In the genomic region with DNA sequence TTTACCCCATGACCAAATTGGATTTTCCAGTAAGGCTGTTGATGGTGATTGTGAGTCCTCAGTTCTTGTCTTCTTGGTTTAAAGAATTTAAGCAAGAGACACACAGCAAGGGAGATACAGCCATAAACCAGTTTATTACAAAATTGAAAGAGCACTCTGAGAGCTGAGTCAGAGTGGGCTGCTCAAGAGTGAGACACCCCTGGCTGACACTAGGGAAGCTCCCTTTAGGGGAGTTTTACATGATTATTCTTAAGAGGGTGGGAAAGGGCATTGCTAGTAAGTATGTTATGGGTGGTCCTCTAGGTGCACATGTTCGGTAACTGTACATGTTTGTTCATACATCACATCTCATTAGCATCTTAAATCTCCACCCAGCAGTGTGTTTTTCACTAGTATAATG, we compare ENCODE assay signal across 18 cellular contexts. TPM values are rescaled to one million over a fixed set of nuclear protein-coding genes. Genes with fewer than 3 reads are reported as not detected.
DNase-seq lines count a peak whose midpoint lies in the region; ATAC-seq, FAIRE-seq and TF ChIP-seq lines count a peak whose summit lies in the region.
"Had no signal": no experiment of that assay in that cellular context is flagged by ENCODE, and none has a peak within 500 bp of the region (broad histone marks: within the 10 kb centered on the region; RNA-seq: fewer than 3 reads in every experiment).

No MANE protein-coding gene starts in this region.

- TF ChIP-seq CTCF in WTC11 (IDR thresholded peaks at IDR 0.05) (no peak), choroid plexus epithelial cell (conservative IDR thresholded peaks at IDR 0.05; ENCODE audit: low read depth, low read length) (no peak), endothelial cell of umbilical vein (IDR thresholded peaks at IDR 0.05; ENCODE audit: extremely low read depth in 1 of 2, insufficient read depth in 1 of 2, low read depth in 1 of 2, low read length in 2 of 2) (no peak), foreskin keratinocyte (conservative IDR thresholded peaks at IDR 0.05) (no peak)

- H3K9me3 ChIP-seq in HUES6 (ENCODE audit: control insufficient read depth, insufficient read depth, low read depth, low read length), result peaks cover 37% of the 10 kb centered on the region
- no peaks in the 10 kb centered on the region for H3K9me3 ChIP-seq in endothelial cell of umbilical vein (replicated peaks; ENCODE audit: control insufficient read depth, insufficient read depth, low read length)
- H3K9me3 ChIP-seq in CD8-positive, alpha-beta memory T cell (ENCODE audit: low read length), result no peaks in the 10 kb centered on the region
- H3K9me3 ChIP-seq: Caco-2, HAP-1 had no signal

- H3K4me1 Mint-ChIP-seq in WTC11, result peaks cover 37% of the 10 kb centered on the region
- no peaks in the 10 kb centered on the region for H3K4me1 Mint-ChIP-seq in CD8-positive, alpha-beta memory T cell

- no peak for TF ChIP-seq POLR2A in endothelial cell of umbilical vein (IDR thresholded peaks at IDR 0.05; ENCODE audit: low read depth, low read length)

- H3K27ac Mint-ChIP-seq in WTC11, result peak overlapping the region; percentile 16; the same call in 1 of the 2 replicates
- H3K27ac Mint-ChIP-seq in CD8-positive, alpha-beta memory T cell, result no peak overlapping the region
- H3K27ac Mint-ChIP-seq: CD4-positive, alpha-beta memory T cell; HFFc6 had no signal

- H3K4me1 ChIP-seq in HUES6 (ENCODE audit: control insufficient read depth, insufficient read depth, low read length), result peaks cover 20% of the 10 kb centered on the region
- peaks cover 4% of the 10 kb centered on the region for H3K4me1 ChIP-seq in endothelial cell of umbilical vein (ENCODE audit: control insufficient read depth, extremely low read depth, insufficient read depth, low read length)
- H3K4me1 ChIP-seq in CD8-positive, alpha-beta memory T cell (ENCODE audit: insufficient read depth, low read length), result no peaks in the 10 kb centered on the region
- no peaks in the 10 kb centered on the region for H3K4me1 ChIP-seq in foreskin keratinocyte
- H3K4me1 ChIP-seq: Caco-2, HAP-1 had no signal

- no peaks in the 10 kb centered on the region for H3K27me3 ChIP-seq in HUES6 (ENCODE audit: control insufficient read depth, insufficient read depth, low read length)
- no peaks in the 10 kb centered on the region for H3K27me3 ChIP-seq in endothelial cell of umbilical vein (ENCODE audit: control insufficient read depth in 2 of 2, insufficient read depth in 2 of 2, low read length in 2 of 2)
- no peaks in the 10 kb centered on the region for H3K27me3 ChIP-seq in CD8-positive, alpha-beta memory T cell (ENCODE audit: insufficient read depth, low read length, poor library complexity, severe bottlenecking)
- no peaks in the 10 kb centered on the region for H3K27me3 ChIP-seq in foreskin keratinocyte

- no peaks in the 10 kb centered on the region for H3K79me2 ChIP-seq in endothelial cell of umbilical vein (ENCODE audit: control insufficient read depth, insufficient read depth, low read length)

- no peak overlapping the region for H2AFZ ChIP-seq in endothelial cell of umbilical vein (ENCODE audit: low read depth, low read length)
- H2AFZ ChIP-seq: GM23248 had no signal

- CTCF ChIA-PET in WTC11 (lab: Charles Lee) (interaction anchor here (1.6 kb wide), 1 partner anchor 14 kb away, joined by 4 read pairs; no protein-coding TSS in a partner anchor), endothelial cell of umbilical vein (lab: Charles Lee) (no interaction called here)
- CTCF ChIA-PET in CD8-positive, alpha-beta memory T cell (lab: Charles Lee), result no interaction called here

- peaks cover 28% of the 10 kb centered on the region for H3K9me3 Mint-ChIP-seq in WTC11
- H3K9me3 Mint-ChIP-seq in CD8-positive, alpha-beta memory T cell, result no peaks in the 10 kb centered on the region

- ATAC-seq in WTC11 (no peak), foreskin keratinocyte (no peak)

- peak; percentile 64 for FAIRE-seq in endothelial cell of umbilical vein (lab: Jason Lieb, UNC)
- FAIRE-seq: G401.6, GM19239, H54 had no signal

- H3K4me2 ChIP-seq in endothelial cell of umbilical vein (ENCODE audit: insufficient read depth, low read length), result no peak overlapping the region

- H3K36me3 Mint-ChIP-seq in WTC11, result peaks cover 31% of the 10 kb centered on the region
- H3K36me3 Mint-ChIP-seq in CD8-positive, alpha-beta memory T cell, result peaks cover 0 to 1% (median 0%) of the 10 kb centered on the region in 3 donors
- H3K36me3 Mint-ChIP-seq: CD4-positive, alpha-beta memory T cell had no signal

- peak overlapping the region; percentile 31; the same call in 1 of the 2 replicates for H3K27ac ChIP-seq in HUES6 (ENCODE audit: low read depth, low read length)
- H3K27ac ChIP-seq in endothelial cell of umbilical vein (ENCODE audit: insufficient read depth, low read depth, low read length), result no peak overlapping the region
- H3K27ac ChIP-seq in CD8-positive, alpha-beta memory T cell (ENCODE audit: low read depth, low read length), result no peak overlapping the region
- H3K27ac ChIP-seq in foreskin keratinocyte, result no peak overlapping the region
- H3K27ac ChIP-seq: GM23248 had no signal

- H3K4me3 Mint-ChIP-seq in WTC11, result no peak overlapping the region
- H3K4me3 Mint-ChIP-seq in CD8-positive, alpha-beta memory T cell, result no peak overlapping the region
- H3K4me3 Mint-ChIP-seq: CD4-positive, alpha-beta memory T cell; HFFc6 had no signal

- H4K20me1 ChIP-seq in endothelial cell of umbilical vein (replicated peaks; ENCODE audit: control insufficient read depth, extremely low read depth, insufficient read depth, low read length), result no peaks in the 10 kb centered on the region

- H3K9ac ChIP-seq in HUES6 (ENCODE audit: low read length) (no peak overlapping the region), endothelial cell of umbilical vein (replicated peaks; ENCODE audit: extremely low read depth, insufficient read depth, low read length) (no peak overlapping the region)
- H3K9ac ChIP-seq: GM23248 had no signal

- H3K27me3 Mint-ChIP-seq in WTC11 (ENCODE audit: low read depth), result no peaks in the 10 kb centered on the region; the same call in 1 of the 2 replicates
- peaks cover 5 to 21% of the 10 kb centered on the region in 2 donors for H3K27me3 Mint-ChIP-seq in CD8-positive, alpha-beta memory T cell
- H3K27me3 Mint-ChIP-seq: CD4-positive, alpha-beta memory T cell had no signal

- BruUV-seq in endothelial cell of umbilical vein (replicated peaks; lab: Mats Ljungman, UMichigan), result no TSS peak

- intact Hi-C loops in endothelial cell of umbilical vein (cut with micrococcal nuclease), result no loop called here

- dilution Hi-C loops in endothelial cell of umbilical vein (cut with MboI; ENCODE audit: extremely low pct_ligation_motif_present, low sequenced_read_pairs), result no loop called here

- DNase-seq in WTC11 (ENCODE audit: low spot score), result no peak
- DNase-seq in choroid plexus epithelial cell (ENCODE audit: low read depth), result peak; percentile 5
- no peak for DNase-seq in endothelial cell of umbilical vein (ENCODE audit: low read depth, low spot score)
- DNase-seq in CD8-positive, alpha-beta memory T cell, result no peak
- no peak for DNase-seq in foreskin keratinocyte
- no peak for DNase-seq in hypothalamus (lab: John Stamatoyannopoulos, UW)
- DNase-seq: C1 segment of cervical spinal cord; Caco-2; CD4-positive, alpha-beta memory T cell; DMS153; DND-41; GM23248; HFFc6 had no signal

- POLR2A ChIA-PET in WTC11 (lab: Charles Lee), result no interaction called here
- POLR2A ChIA-PET in endothelial cell of umbilical vein (lab: Charles Lee), result no interaction called here
- POLR2A ChIA-PET in CD8-positive, alpha-beta memory T cell (lab: Charles Lee), result no interaction called here

- H3K9me1 ChIP-seq in endothelial cell of umbilical vein (replicated peaks; ENCODE audit: control insufficient read depth, extremely low read depth, insufficient read depth, low read length), result no peaks in the 10 kb centered on the region

- H3K36me3 ChIP-seq in HUES6 (ENCODE audit: control insufficient read depth, insufficient read depth, low read length) (no peaks in the 10 kb centered on the region; the same call in 1 of the 2 replicates), endothelial cell of umbilical vein (ENCODE audit: control insufficient read depth in 2 of 2, extremely low read depth in 1 of 2, insufficient read depth in 2 of 2, low read length in 2 of 2) (no peaks in the 10 kb centered on the region)
- H3K36me3 ChIP-seq in CD8-positive, alpha-beta memory T cell (ENCODE audit: insufficient read depth, low read length), result no peaks in the 10 kb centered on the region
- H3K36me3 ChIP-seq: HAP-1 had no signal

- H3K4me3 ChIP-seq in HUES6 (ENCODE audit: low read depth, low read length), result no peak overlapping the region
- no peak overlapping the region for H3K4me3 ChIP-seq in choroid plexus epithelial cell (ENCODE audit: low read depth, low read length)
- H3K4me3 ChIP-seq in endothelial cell of umbilical vein (replicated peaks in 1 of 3; ENCODE audit: insufficient read depth in 1 of 3, low read depth in 1 of 3, low read length in 3 of 3), result no peak overlapping the region
- no peak overlapping the region for H3K4me3 ChIP-seq in CD8-positive, alpha-beta memory T cell (ENCODE audit: low read length)
- H3K4me3 ChIP-seq: GM23248, HAP-1 had no signal

TF ChIP-seq in endothelial cell of umbilical vein, 7 proteins besides CTCF, POLR2A, EP300 and RAD21:
- TF ChIP-seq GATA2 (IDR thresholded peaks at IDR 0.05; ENCODE audit: insufficient read depth, insufficient read length, low read depth, low read length) (no peak), MYC (IDR thresholded peaks at IDR 0.05; ENCODE audit: low read depth, low read length) (no peak), EZH2 (IDR thresholded peaks at IDR 0.05; ENCODE audit: borderline replicate concordance, low read depth, low read length, severe bottlenecking) (no peak)
- TF ChIP-seq, protein P1, sequence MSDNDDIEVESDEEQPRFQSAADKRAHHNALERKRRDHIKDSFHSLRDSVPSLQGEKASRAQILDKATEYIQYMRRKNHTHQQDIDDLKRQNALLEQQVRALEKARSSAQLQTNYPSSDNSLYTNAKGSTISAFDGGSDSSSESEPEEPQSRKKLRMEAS (IDR thresholded peaks at IDR 0.05; ENCODE audit: insufficient read depth, insufficient read length), result no peak

RNA-seq across cellular contexts. Expression of gene ZNF81, which starts 18.8 kb away (rescaled TPM):
- total RNA-seq in WTC11 (2021), result 8.9 to 12.0 TPM (median 11.9 TPM) in 3 replicates
- total RNA-seq in endothelial cell of umbilical vein, result 6.4 and 9.6 TPM in 2 replicates
- polyA plus RNA-seq in endothelial cell of umbilical vein, result 2.1 and 2.7 TPM in 2 replicates
- polyA plus RNA-seq in endothelial cell of umbilical vein (2011; cell fraction: cytosol; rRNA removed), result 2.3 TPM in 2 replicates
- polyA plus RNA-seq in endothelial cell of umbilical vein (2011; cell fraction: nucleus; rRNA removed), result 6.8 and 7.8 TPM in 2 replicates
- polyA plus RNA-seq in endothelial cell of umbilical vein (2012), result 3.3 and 3.8 TPM in 2 replicates
- 13.3 and 17.7 TPM in 2 replicates for polyA minus RNA-seq in endothelial cell of umbilical vein
- 7.4 TPM for polyA minus RNA-seq in endothelial cell of umbilical vein (2011; cell fraction: cytosol; rRNA and poly(A)+ RNA removed)
- polyA minus RNA-seq in endothelial cell of umbilical vein (2011; cell fraction: nucleus; rRNA and poly(A)+ RNA removed), result 11.1 and 13.8 TPM in 2 replicates
- total RNA-seq in CD8-positive, alpha-beta memory T cell, result 1 to 10 TPM; 7.9 to 8.9 TPM
- 5.3 TPM for polyA plus RNA-seq in CD8-positive, alpha-beta memory T cell
- total RNA-seq in foreskin keratinocyte, result 3.9 and 5.3 TPM in 2 replicates
- polyA plus RNA-seq in foreskin keratinocyte, result 1.6 and 2.4 TPM in 2 replicates
